In genomic region chr1:146938927-146939786, GRCh38 we compare ENCODE assay signal across 8 cellular contexts. TPM values are rescaled to one million over a fixed set of nuclear protein-coding genes. Genes with fewer than 3 reads are reported as not detected.
A peak's percentile ranks its signal among the peaks of the same experiment; 100 is the strongest.
DNase-seq lines count a peak whose midpoint lies in the region; ATAC-seq and TF ChIP-seq lines count a peak whose summit lies in the region.
"Not testable (repeated sequence)": the region's sequence is repeated elsewhere in the genome, so short reads cannot be mapped to it uniquely, and the experiment has no call there.

No MANE protein-coding gene starts in this region.

- not testable (repeated sequence) for H3K36me3 ChIP-seq in IMR-90 (ENCODE audit: control insufficient read depth, insufficient read depth, low read length); adrenal gland (replicated peaks in 1 of 2); thymus (ENCODE audit: control insufficient read depth, insufficient read depth)

- not testable (repeated sequence) for TF ChIP-seq CTCF in H9 (conservative IDR thresholded peaks at IDR 0.05); IMR-90 (conservative IDR thresholded peaks at IDR 0.05; ENCODE audit: low read depth, low read length); adrenal gland (IDR thresholded peaks at IDR 0.05); nephron progenitor cell (IDR thresholded peaks at IDR 0.05)

- not testable (repeated sequence) for H2BK120ac ChIP-seq in H9 (ENCODE audit: low read depth, low read length, poor library complexity, severe bottlenecking); IMR-90 (ENCODE audit: low read depth, low read length)

- H4K8ac ChIP-seq in H9 (replicated peaks; ENCODE audit: insufficient read length, low read depth, low read length); IMR-90 (ENCODE audit: low read depth in 2 of 2, low read length in 2 of 2): not testable (repeated sequence)

- H3K9ac ChIP-seq in H9 (ENCODE audit: extremely low read depth, insufficient read length, low read length) (peak overlapping the region; percentile 14), IMR-90 (ENCODE audit: low read depth, low read length) (peak overlapping the region; percentile 73)

- not testable (repeated sequence) for H3K79me1 ChIP-seq in H9 (ENCODE audit: insufficient read depth, low read depth, low read length, poor library complexity, severe bottlenecking); IMR-90 (ENCODE audit: low read depth in 1 of 2, low read length in 2 of 2)

- not testable (repeated sequence) for H2BK20ac ChIP-seq in H9 (ENCODE audit: low read depth, low read length, poor library complexity, severe bottlenecking); IMR-90 (ENCODE audit: low read depth, low read length)

- no CpG with 5 or more reads among the region's 55 CpGs for WGBS in H9 (ENCODE audit: extremely low coverage, insufficient read length, low lambda C conversion rate)
- no CpG with 5 or more reads among the region's 55 CpGs for WGBS in IMR-90 (ENCODE audit: extremely low coverage in 2 of 2, insufficient read length in 1 of 2), 2 experiments
- 7 to 31% (median 13%) methylated on average over 10 to 54 of the region's 55 CpGs for WGBS in adrenal gland, 4 donors
- 11% methylated on average over 55 of the region's 55 CpGs for WGBS in thymus

- DNase-seq in ELF-1 (ENCODE audit: low read depth, low spot score), result peak; percentile 41
- peak; percentile 33 for DNase-seq in H9
- peak; percentile 30 for DNase-seq in IMR-90
- DNase-seq in T-cell, result peak in 24 of 34 experiments; percentile 2 to 44 (median 14)
- DNase-seq in adrenal gland, result peak in 6 of 7 donors; percentile 21 to 43 (median 33)
- DNase-seq in Right ventricle myocardium superior, result peak; percentile 46
- DNase-seq in nephron progenitor cell, result peak; percentile 41

- ATAC-seq in IMR-90 (ENCODE audit: low read depth) (peak; percentile 48), T-cell (replicated peaks in 1 of 4) (peak; percentile 31 to 55 (median 46)), Right ventricle myocardium superior (ENCODE audit: poor library complexity) (peak; percentile 64)

- H3K27ac Mint-ChIP-seq in H9 (peak overlapping the region in 1 of 3 experiments; percentile 91; a peak in 1 of 7 replicates), T-cell (peak overlapping the region; percentile 92 to 96)
- not testable (repeated sequence) for H3K27ac Mint-ChIP-seq in nephron progenitor cell

- not testable (repeated sequence) for H4K5ac ChIP-seq in H9 (ENCODE audit: insufficient read length, low read depth, low read length); IMR-90 (ENCODE audit: low read depth, low read length)

- H3T11ph ChIP-seq in H9 (ENCODE audit: low read length), result not testable (repeated sequence)

- H2BK5ac ChIP-seq in H9 (ENCODE audit: insufficient read length, low read length); IMR-90 (ENCODE audit: low read depth, low read length, poor library complexity, severe bottlenecking): not testable (repeated sequence)

- not testable (repeated sequence) for H3K27ac ChIP-seq in H9 (ENCODE audit: insufficient read length, low read depth, low read length); thymus (ENCODE audit: low read depth)
- H3K27ac ChIP-seq in IMR-90 (ENCODE audit: insufficient read depth, low read length) (peak overlapping the region; percentile 64), adrenal gland (peak overlapping the region in 3 of 5 donors; percentile 81 to 94 (median 89))

- H3K14ac ChIP-seq in H9 (ENCODE audit: insufficient read depth, low read length); IMR-90 (replicated peaks; ENCODE audit: low read depth, low read length): not testable (repeated sequence)

- not testable (repeated sequence) for H2BK12ac ChIP-seq in H9 (ENCODE audit: insufficient read length, low read depth, low read length)

- H2AK9ac ChIP-seq in IMR-90 (replicated peaks; ENCODE audit: low read depth, low read length, poor library complexity), result not testable (repeated sequence)

- not testable (repeated sequence) for H3K23me2 ChIP-seq in H9 (ENCODE audit: insufficient read length, low read depth, low read length, poor library complexity, severe bottlenecking)

- not testable (repeated sequence) for H3K36me3 Mint-ChIP-seq in H9 (ENCODE audit: insufficient read depth in 1 of 3, low read depth in 3 of 3); T-cell; nephron progenitor cell (ENCODE audit: low read depth)

- TF ChIP-seq POLR2A in IMR-90 (IDR thresholded peaks at IDR 0.05; ENCODE audit: low read depth, low read length); adrenal gland (IDR thresholded peaks at IDR 0.05): not testable (repeated sequence)

- in situ Hi-C loops in IMR-90 (cut with MboI; ENCODE audit: low sequenced_read_pairs), result not testable (repeated sequence)

- H3K4me3 Mint-ChIP-seq in H9 (peak overlapping the region; percentile 81 to 89), T-cell (peak overlapping the region; percentile 87 to 95 (median 95)), nephron progenitor cell (peak overlapping the region; percentile 90)

- H3K23ac ChIP-seq in H9 (ENCODE audit: insufficient read length, low read depth, low read length); IMR-90 (ENCODE audit: low read depth, low read length): not testable (repeated sequence)

- H3K9me3 Mint-ChIP-seq in H9, T-cell, nephron progenitor cell: not testable (repeated sequence)

- not testable (repeated sequence) for H3K56ac ChIP-seq in H9 (ENCODE audit: insufficient read length, low read depth, low read length); IMR-90 (ENCODE audit: extremely low read depth, insufficient read depth, low read length)

- H3K4ac ChIP-seq in H9 (ENCODE audit: low read depth, low read length); IMR-90 (ENCODE audit: low read depth, low read length): not testable (repeated sequence)

- not testable (repeated sequence) for H3K4me1 ChIP-seq in H9 (ENCODE audit: insufficient read depth, low read length); IMR-90 (ENCODE audit: control insufficient read depth, insufficient read depth, low read length); adrenal gland (replicated peaks in 1 of 2); thymus (ENCODE audit: control insufficient read depth, insufficient read depth, low read length)

- not testable (repeated sequence) for H4K20me1 ChIP-seq in H9 (ENCODE audit: control insufficient read depth, insufficient read depth, insufficient read length); IMR-90 (ENCODE audit: insufficient read depth, low read length)

- TF ChIP-seq RAD21 in IMR-90 (IDR thresholded peaks at IDR 0.05; ENCODE audit: low read length), result not testable (repeated sequence)

- H3K4me3 ChIP-seq in IMR-90 (ENCODE audit: insufficient read depth, low read depth, low read length) (peak overlapping the region; percentile 84), adrenal gland (peak overlapping the region in 2 of 4 donors; percentile 57 to 80), thymus (ENCODE audit: low read length) (peak overlapping the region; percentile 62)

- H2AK5ac ChIP-seq in H9 (ENCODE audit: insufficient read length, low read length); IMR-90 (ENCODE audit: low read depth, low read length): not testable (repeated sequence)

- POLR2A ChIA-PET in IMR-90 (lab: Charles Lee; ENCODE audit: unreplicated experiment); T-cell (lab: Charles Lee): not testable (repeated sequence)

- not testable (repeated sequence) for H2AFZ ChIP-seq in H9 (ENCODE audit: low read length); IMR-90 (replicated peaks; ENCODE audit: low read length, poor library complexity)

- not testable (repeated sequence) for H4K91ac ChIP-seq in H9 (ENCODE audit: insufficient read length, low read depth, low read length); IMR-90 (ENCODE audit: insufficient read depth, low read depth, low read length)

- not testable (repeated sequence) for H2BK15ac ChIP-seq in H9 (ENCODE audit: low read depth, low read length); IMR-90 (ENCODE audit: low read depth, low read length)

- H3K4me2 ChIP-seq in H9 (ENCODE audit: insufficient read depth, insufficient read length, low read length) (peak overlapping the region; percentile 57), IMR-90 (ENCODE audit: low read depth, low read length) (peak overlapping the region; percentile 99)

- CTCF ChIA-PET in IMR-90 (lab: Yijun Ruan, JAX); T-cell (lab: Charles Lee): not testable (repeated sequence)

- H3K9me1 ChIP-seq in IMR-90 (ENCODE audit: insufficient read depth, low read length), result not testable (repeated sequence)

- H3K27me3 Mint-ChIP-seq in H9 (ENCODE audit: low read depth), result peaks cover 14% of the 10 kb centered on the region
- H3K27me3 Mint-ChIP-seq in T-cell; nephron progenitor cell (ENCODE audit: low read depth, poor library complexity): not testable (repeated sequence)

- not testable (repeated sequence) for H3K9me3 ChIP-seq in H9 (ENCODE audit: control insufficient read depth, low read depth, low read length); IMR-90 (ENCODE audit: control insufficient read depth, insufficient read depth, low read length); adrenal gland (replicated peaks in 1 of 3); thymus (ENCODE audit: control insufficient read depth)

- not testable (repeated sequence) for H3K79me2 ChIP-seq in H9 (ENCODE audit: insufficient read depth, low read length)

- dilution Hi-C loops in IMR-90 (cut with HindIII; ENCODE audit: low sequenced_read_pairs, unreplicated experiment), result not testable (repeated sequence)

- intact Hi-C loops in IMR-90 (cut with micrococcal nuclease); adrenal gland (cut with DNase I); Right ventricle myocardium superior (cut with DNase I): not testable (repeated sequence)

- H3K18ac ChIP-seq in H9 (ENCODE audit: insufficient read length, low read depth, low read length); IMR-90 (ENCODE audit: low read depth, low read length): not testable (repeated sequence)

- H3K27me3 ChIP-seq in H9 (ENCODE audit: insufficient read depth, low read length); IMR-90 (ENCODE audit: control insufficient read depth, insufficient read depth, low read length); adrenal gland; thymus (ENCODE audit: control insufficient read depth, insufficient read depth): not testable (repeated sequence)

- not testable (repeated sequence) for H3K4me1 Mint-ChIP-seq in H9
- H3K4me1 Mint-ChIP-seq in T-cell (peaks cover 17 to 24% (median 18%) of the 10 kb centered on the region in 3 donors), nephron progenitor cell (peaks cover 14% of the 10 kb centered on the region)

- not testable (repeated sequence) for BruUV-seq in IMR-90 (replicated peaks; lab: Mats Ljungman, UMichigan)

RNA-seq across cellular contexts. Expression of gene NBPF12, which starts 1.0 kb away (rescaled TPM):
- total RNA-seq in H9 (2021) (6.4 and 8.0 TPM in 2 replicates), IMR-90 (2012; rRNA removed) (4.2 and 4.8 TPM in 2 replicates), T-cell (10 to 100 TPM; 23.8 to 29.4 (median 24.4) TPM), adrenal gland (10 to 100 TPM in 2 of 8 donors, 1 to 10 TPM in 6; 7.0 to 13.7 (median 9.2) TPM), Right ventricle myocardium superior (2.9 TPM)
- polyA plus RNA-seq in IMR-90 (2012; rRNA removed) (3.5 and 4.5 TPM in 2 replicates), adrenal gland (10 to 100 TPM in 1 of 3 donors, 1 to 10 TPM in 2; 5.5 to 10.7 (median 9.8) TPM), thymus (11.8 TPM)
- polyA plus RNA-seq in IMR-90 (2012; cell fraction: cytosol; rRNA removed), result 1.3 and 1.6 TPM in 2 replicates
- 5.1 and 23.1 TPM in 2 replicates for polyA plus RNA-seq in IMR-90 (2012; cell fraction: nucleus; rRNA removed; ENCODE audit: low replicate concordance)
